Comparison of ENCODE assay signal across 1 cellular context in the genomic region with DNA sequence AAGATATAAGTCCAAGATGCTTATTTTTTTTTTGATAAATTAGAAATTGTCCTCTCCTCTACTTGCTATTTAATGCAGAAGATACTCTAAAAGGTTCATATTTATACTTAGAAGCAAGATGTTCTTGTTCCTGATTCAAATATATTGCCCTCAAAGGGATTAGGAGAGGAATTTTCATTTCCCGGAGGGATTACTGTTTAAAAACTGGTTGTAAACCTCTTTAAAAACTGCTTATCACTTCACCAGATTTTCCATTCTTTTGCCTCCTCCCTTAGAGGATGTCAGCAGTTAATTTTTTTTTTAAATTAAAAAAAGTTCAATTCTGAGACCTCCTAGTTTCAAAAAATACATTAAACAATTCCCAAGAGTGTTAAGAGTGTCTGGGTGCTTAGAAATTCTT.
TF ChIP-seq lines count a peak whose summit lies in the region.

No MANE protein-coding gene starts in this region.

TF ChIP-seq in WTC11, 78 proteins besides CTCF, POLR2A, EP300 and RAD21 (continued from another document):
- TF ChIP-seq, protein P1, sequence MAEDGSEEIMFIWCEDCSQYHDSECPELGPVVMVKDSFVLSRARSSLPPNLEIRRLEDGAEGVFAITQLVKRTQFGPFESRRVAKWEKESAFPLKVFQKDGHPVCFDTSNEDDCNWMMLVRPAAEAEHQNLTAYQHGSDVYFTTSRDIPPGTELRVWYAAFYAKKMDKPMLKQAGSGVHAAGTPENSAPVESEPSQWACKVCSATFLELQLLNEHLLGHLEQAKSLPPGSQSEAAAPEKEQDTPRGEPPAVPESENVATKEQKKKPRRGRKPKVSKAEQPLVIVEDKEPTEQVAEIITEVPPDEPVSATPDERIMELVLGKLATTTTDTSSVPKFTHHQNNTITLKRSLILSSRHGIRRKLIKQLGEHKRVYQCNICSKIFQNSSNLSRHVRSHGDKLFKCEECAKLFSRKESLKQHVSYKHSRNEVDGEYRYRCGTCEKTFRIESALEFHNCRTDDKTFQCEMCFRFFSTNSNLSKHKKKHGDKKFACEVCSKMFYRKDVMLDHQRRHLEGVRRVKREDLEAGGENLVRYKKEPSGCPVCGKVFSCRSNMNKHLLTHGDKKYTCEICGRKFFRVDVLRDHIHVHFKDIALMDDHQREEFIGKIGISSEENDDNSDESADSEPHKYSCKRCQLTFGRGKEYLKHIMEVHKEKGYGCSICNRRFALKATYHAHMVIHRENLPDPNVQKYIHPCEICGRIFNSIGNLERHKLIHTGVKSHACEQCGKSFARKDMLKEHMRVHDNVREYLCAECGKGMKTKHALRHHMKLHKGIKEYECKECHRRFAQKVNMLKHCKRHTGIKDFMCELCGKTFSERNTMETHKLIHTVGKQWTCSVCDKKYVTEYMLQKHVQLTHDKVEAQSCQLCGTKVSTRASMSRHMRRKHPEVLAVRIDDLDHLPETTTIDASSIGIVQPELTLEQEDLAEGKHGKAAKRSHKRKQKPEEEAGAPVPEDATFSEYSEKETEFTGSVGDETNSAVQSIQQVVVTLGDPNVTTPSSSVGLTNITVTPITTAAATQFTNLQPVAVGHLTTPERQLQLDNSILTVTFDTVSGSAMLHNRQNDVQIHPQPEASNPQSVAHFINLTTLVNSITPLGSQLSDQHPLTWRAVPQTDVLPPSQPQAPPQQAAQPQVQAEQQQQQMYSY (CRISPR knock-in tag; IDR thresholded peaks at IDR 0.05) = no peak
- TF ChIP-seq, protein P2, sequence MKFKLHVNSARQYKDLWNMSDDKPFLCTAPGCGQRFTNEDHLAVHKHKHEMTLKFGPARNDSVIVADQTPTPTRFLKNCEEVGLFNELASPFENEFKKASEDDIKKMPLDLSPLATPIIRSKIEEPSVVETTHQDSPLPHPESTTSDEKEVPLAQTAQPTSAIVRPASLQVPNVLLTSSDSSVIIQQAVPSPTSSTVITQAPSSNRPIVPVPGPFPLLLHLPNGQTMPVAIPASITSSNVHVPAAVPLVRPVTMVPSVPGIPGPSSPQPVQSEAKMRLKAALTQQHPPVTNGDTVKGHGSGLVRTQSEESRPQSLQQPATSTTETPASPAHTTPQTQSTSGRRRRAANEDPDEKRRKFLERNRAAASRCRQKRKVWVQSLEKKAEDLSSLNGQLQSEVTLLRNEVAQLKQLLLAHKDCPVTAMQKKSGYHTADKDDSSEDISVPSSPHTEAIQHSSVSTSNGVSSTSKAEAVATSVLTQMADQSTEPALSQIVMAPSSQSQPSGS (CRISPR knock-in tag; IDR thresholded peaks at IDR 0.05; ENCODE audit: borderline replicate concordance, low read depth) = no peak
